In genomic region chr6:148538251-148539190, GRCh38 we compare ENCODE assay signal across 10 cellular contexts.
DNase-seq lines count a peak whose midpoint lies in the region; ATAC-seq and TF ChIP-seq lines count a peak whose summit lies in the region.
"Had no signal": no experiment of that assay in that cellular context is flagged by ENCODE, and none has a peak within 500 bp of the region (broad histone marks: within the 10 kb centered on the region; RNA-seq: fewer than 3 reads in every experiment).

No MANE protein-coding gene starts in this region.

- no peaks in the 10 kb centered on the region for H3K27me3 ChIP-seq in right cardiac atrium (ENCODE audit: control insufficient read depth, insufficient read depth)
- no peaks in the 10 kb centered on the region for H3K27me3 ChIP-seq in sigmoid colon

- peaks cover 28 to 92% (median 45%) of the 10 kb centered on the region in 4 donors for H3K36me3 ChIP-seq in sigmoid colon

- TF ChIP-seq POLR2A in sigmoid colon (IDR thresholded peaks at IDR 0.05): no peak

- no peak overlapping the region for H3K4me3 ChIP-seq in right cardiac atrium (ENCODE audit: low read length)
- H3K4me3 ChIP-seq in sigmoid colon: peak overlapping the region in 1 of 4 donors; percentile 0

- H3K4me1 ChIP-seq in right cardiac atrium (ENCODE audit: control insufficient read depth, insufficient read depth, low read length) (no peaks in the 10 kb centered on the region), sigmoid colon (peaks cover 0 to 16% (median 4%) of the 10 kb centered on the region in 4 donors)

- POLR2A ChIA-PET in WTC11 (lab: Charles Lee): no interaction called here
- POLR2A ChIA-PET in activated CD8-positive, alpha-beta T cell treated with anti-CD3 and anti-CD28 coated beads for 36 hours (lab: Charles Lee): interaction anchor here (0.7 kb wide), 1 partner anchor 14 kb away, joined by 3 read pairs; no protein-coding TSS in a partner anchor

- H3K4me3 Mint-ChIP-seq in WTC11: no peak overlapping the region
- H3K4me3 Mint-ChIP-seq in activated CD8-positive, alpha-beta T cell treated with anti-CD3 and anti-CD28 coated beads for 36 hours: no peak overlapping the region

- H3K27ac ChIP-seq in right cardiac atrium (ENCODE audit: low read length) (peak overlapping the region; percentile 37), sigmoid colon (peak overlapping the region in 3 of 4 donors; percentile 45 to 58 (median 56))

- no peak for TF ChIP-seq EP300 in sigmoid colon (IDR thresholded peaks at IDR 0.05)

- WGBS in right cardiac atrium: 51% methylated on average over 13 of the region's 13 CpGs
- 74 to 83% methylated on average over 13 of the region's 13 CpGs for WGBS in sigmoid colon, 2 donors

- peaks cover 62% of the 10 kb centered on the region for H3K36me3 Mint-ChIP-seq in WTC11
- no peaks in the 10 kb centered on the region for H3K36me3 Mint-ChIP-seq in activated CD8-positive, alpha-beta T cell treated with anti-CD3 and anti-CD28 coated beads for 36 hours (ENCODE audit: low read depth)

- ATAC-seq in WTC11 (no peak), right cardiac atrium (peak in 1 of 2 donors; percentile 47), HG02571 (IDR thresholded peaks at IDR 0.05; ENCODE audit: unreplicated experiment) (no peak)
- no peak for ATAC-seq in activated CD8-positive, alpha-beta T cell treated with anti-CD3 and anti-CD28 coated beads for 36 hours

- CTCF ChIA-PET in WTC11 (lab: Charles Lee): no interaction called here
- CTCF ChIA-PET in activated CD8-positive, alpha-beta T cell treated with anti-CD3 and anti-CD28 coated beads for 36 hours (lab: Charles Lee): no interaction called here

- TF ChIP-seq CTCF in WTC11 (IDR thresholded peaks at IDR 0.05) (no peak), sigmoid colon (IDR thresholded peaks at IDR 0.05) (no peak)
- TF ChIP-seq CTCF in activated CD8-positive, alpha-beta T cell treated with anti-CD3 and anti-CD28 coated beads for 36 hours (IDR thresholded peaks at IDR 0.05): no peak

- peak overlapping the region; percentile 12 for H3K27ac Mint-ChIP-seq in WTC11
- no peak overlapping the region for H3K27ac Mint-ChIP-seq in activated CD8-positive, alpha-beta T cell treated with anti-CD3 and anti-CD28 coated beads for 36 hours

- no peaks in the 10 kb centered on the region for H3K9me3 Mint-ChIP-seq in WTC11
- no peaks in the 10 kb centered on the region for H3K9me3 Mint-ChIP-seq in activated CD8-positive, alpha-beta T cell treated with anti-CD3 and anti-CD28 coated beads for 36 hours

- peaks cover 10% of the 10 kb centered on the region for H3K4me1 Mint-ChIP-seq in WTC11
- H3K4me1 Mint-ChIP-seq in activated CD8-positive, alpha-beta T cell treated with anti-CD3 and anti-CD28 coated beads for 36 hours (ENCODE audit: low read depth): no peaks in the 10 kb centered on the region

- no peaks in the 10 kb centered on the region for H3K27me3 Mint-ChIP-seq in WTC11 (ENCODE audit: low read depth)
- peaks cover 18% of the 10 kb centered on the region for H3K27me3 Mint-ChIP-seq in activated CD8-positive, alpha-beta T cell treated with anti-CD3 and anti-CD28 coated beads for 36 hours

- intact Hi-C loops in right cardiac atrium (cut with DNase I): no loop called here
- intact Hi-C loops in sigmoid colon (cut with DNase I): no loop called here
- intact Hi-C loops in activated CD8-positive, alpha-beta T cell treated with anti-CD3 and anti-CD28 coated beads for 36 hours (cut with micrococcal nuclease): no loop called here

- no peaks in the 10 kb centered on the region for H3K9me3 ChIP-seq in right cardiac atrium (ENCODE audit: control insufficient read depth, low read length)
- H3K9me3 ChIP-seq in sigmoid colon: no peaks in the 10 kb centered on the region

- DNase-seq in Daoy (ENCODE audit: low read depth): peak; percentile 76
- DNase-seq in WTC11 (ENCODE audit: low spot score): no peak
- no peak for DNase-seq in right cardiac atrium
- no peak for DNase-seq in sigmoid colon
- DNase-seq in activated naive CD4-positive, alpha-beta T cell (lab: John Stamatoyannopoulos, UW): no peak
- no peak for DNase-seq in activated CD8-positive, alpha-beta T cell treated with anti-CD3 and anti-CD28 coated beads for 36 hours
- no peak for DNase-seq in cerebellum (ENCODE audit: low spot score)
- DNase-seq: activated naive CD4-positive, alpha-beta T cell treated with Interleukin-2 at 50 U/mL for 16 hours; DMS53 had no signal

TF ChIP-seq in WTC11, 78 proteins besides CTCF, POLR2A, EP300 and RAD21:
- TF ChIP-seq ATF3 (CRISPR knock-in tag; conservative IDR thresholded peaks at IDR 0.05): no peak
